Comparison of ENCODE assay signal across 22 cellular contexts in the genomic region with DNA sequence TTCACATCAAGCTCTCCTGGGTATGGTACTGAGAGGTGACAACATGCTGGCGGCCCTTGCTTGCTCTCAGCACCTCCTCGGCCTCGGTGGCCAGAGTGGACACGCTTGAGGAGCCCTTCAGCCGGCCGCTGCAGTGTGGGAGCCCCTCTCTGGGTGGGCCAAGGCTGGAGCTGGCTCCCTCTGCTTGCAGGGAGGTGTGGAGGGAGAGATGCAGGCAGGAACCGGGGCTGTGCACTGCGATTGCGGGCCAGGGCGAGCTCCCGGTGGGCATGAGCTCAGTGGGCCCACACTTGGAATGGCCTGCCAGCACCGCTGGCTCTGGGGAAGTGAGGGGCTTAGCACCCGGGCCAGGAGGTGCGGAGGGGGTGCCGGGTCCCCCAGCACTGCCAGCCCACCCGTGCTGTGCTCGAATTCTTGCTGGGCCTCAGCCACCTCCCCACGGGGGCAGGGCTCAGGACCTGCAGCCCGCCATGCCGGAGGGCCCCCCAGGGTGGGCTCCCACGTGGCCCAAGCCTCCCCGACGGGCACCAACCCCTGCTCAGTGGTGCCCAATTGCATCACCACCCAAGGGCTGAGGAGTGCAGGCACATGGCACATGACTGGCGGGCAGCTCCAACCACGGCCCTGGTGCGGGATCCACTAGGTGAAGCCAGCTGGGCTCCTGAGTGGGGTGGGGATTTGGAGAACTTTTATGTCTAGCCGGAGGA.
DNase-seq lines count a peak whose midpoint lies in the region; ATAC-seq and TF ChIP-seq lines count a peak whose summit lies in the region.
"Had no signal": no experiment of that assay in that cellular context is flagged by ENCODE, and none has a peak within 500 bp of the region (broad histone marks: within the 10 kb centered on the region; RNA-seq: fewer than 3 reads in every experiment).

No MANE protein-coding gene starts in this region.

- no peaks in the 10 kb centered on the region for H3K4me1 Mint-ChIP-seq in activated CD4-positive, alpha-beta T cell treated with anti-CD3 and anti-CD28 coated beads, Interleukin-2, amount 10 ng/mL, durations not matched to agents 24 days and 14 days
- H3K4me1 Mint-ChIP-seq in chondrocyte (ENCODE audit: low read depth) = no peaks in the 10 kb centered on the region
- H3K4me1 Mint-ChIP-seq: CD14-positive monocyte; CD8-positive, alpha-beta memory T cell; GM23338 had no signal

- H3K9me3 Mint-ChIP-seq in activated CD4-positive, alpha-beta T cell treated with anti-CD3 and anti-CD28 coated beads, Interleukin-2, amount 10 ng/mL, durations not matched to agents 24 days and 14 days = no peaks in the 10 kb centered on the region
- peaks cover 8% of the 10 kb centered on the region for H3K9me3 Mint-ChIP-seq in chondrocyte (ENCODE audit: low read depth)

- H3K36me3 Mint-ChIP-seq in activated CD4-positive, alpha-beta T cell treated with anti-CD3 and anti-CD28 coated beads, Interleukin-2, amount 10 ng/mL, durations not matched to agents 24 days and 14 days (ENCODE audit: low read depth) = no peaks in the 10 kb centered on the region
- H3K36me3 Mint-ChIP-seq in chondrocyte (ENCODE audit: low read depth) = no peaks in the 10 kb centered on the region
- H3K36me3 Mint-ChIP-seq: CD14-positive monocyte had no signal

- H3K27ac ChIP-seq in upper lobe of right lung = no peak overlapping the region
- H3K27ac ChIP-seq: 22Rv1, A549, BLaER1, HL-60 had no signal

- intact Hi-C loops in activated CD4-positive, alpha-beta T cell treated with anti-CD3 and anti-CD28 coated beads, Interleukin-2, amount 10 ng/mL, durations not matched to agents 24 days and 14 days (cut with micrococcal nuclease) = no loop called here
- intact Hi-C loops in posterior vena cava (cut with DNase I) (no loop called here), upper lobe of right lung (cut with DNase I) (no loop called here)

- ATAC-seq in upper lobe of right lung = peak; percentile 28
- no peak for ATAC-seq in GM19351 (IDR thresholded peaks at IDR 0.05; ENCODE audit: unreplicated experiment)
- ATAC-seq: A549, GM12878, GM23338 had no signal

- no peak overlapping the region for H3K27ac Mint-ChIP-seq in activated CD4-positive, alpha-beta T cell treated with anti-CD3 and anti-CD28 coated beads, Interleukin-2, amount 10 ng/mL, durations not matched to agents 24 days and 14 days
- H3K27ac Mint-ChIP-seq in chondrocyte (ENCODE audit: unreplicated experiment) = no peak overlapping the region
- H3K27ac Mint-ChIP-seq: CD14-positive monocyte; CD8-positive, alpha-beta memory T cell; GM23338 had no signal

- H3K4me1 ChIP-seq in upper lobe of right lung = no peaks in the 10 kb centered on the region
- H3K4me1 ChIP-seq: A549, BLaER1 had no signal

- peaks cover 4% of the 10 kb centered on the region for H3K9me3 ChIP-seq in upper lobe of right lung
- H3K9me3 ChIP-seq: A549 had no signal

- no peaks in the 10 kb centered on the region for H3K27me3 ChIP-seq in upper lobe of right lung
- H3K27me3 ChIP-seq: BLaER1 had no signal

- H3K4me3 Mint-ChIP-seq in activated CD4-positive, alpha-beta T cell treated with anti-CD3 and anti-CD28 coated beads, Interleukin-2, amount 10 ng/mL, durations not matched to agents 24 days and 14 days = no peak overlapping the region
- H3K4me3 Mint-ChIP-seq in chondrocyte (ENCODE audit: unreplicated experiment) = no peak overlapping the region
- H3K4me3 Mint-ChIP-seq: CD14-positive monocyte; CD8-positive, alpha-beta memory T cell; GM23338 had no signal

- TF ChIP-seq CTCF in chondrocyte (IDR thresholded peaks at IDR 0.05) (no peak), upper lobe of right lung (IDR thresholded peaks at IDR 0.05) (no peak)

- H3K27me3 Mint-ChIP-seq in activated CD4-positive, alpha-beta T cell treated with anti-CD3 and anti-CD28 coated beads, Interleukin-2, amount 10 ng/mL, durations not matched to agents 24 days and 14 days = no peaks in the 10 kb centered on the region
- H3K27me3 Mint-ChIP-seq in chondrocyte (ENCODE audit: low read depth) = peaks cover 2% of the 10 kb centered on the region

- H3K4me3 ChIP-seq in upper lobe of right lung = no peak overlapping the region
- H3K4me3 ChIP-seq: A549, BLaER1, GM12878, GM23338 had no signal

- DNase-seq in activated CD4-positive, alpha-beta T cell treated with anti-CD3 and anti-CD28 coated beads, Interleukin-2, amount 10 ng/mL, durations not matched to agents 24 days and 14 days = peak; percentile 40
- DNase-seq in activated CD4-positive, alpha-beta T cell treated with anti-CD3 and anti-CD28 coated beads for 48 hours = no peak
- DNase-seq in chondrocyte (ENCODE audit: low spot score) = peak; percentile 90
- peak; percentile 62 for DNase-seq in posterior vena cava (ENCODE audit: low spot score)
- no peak for DNase-seq in upper lobe of right lung
- DNase-seq in cerebellum (ENCODE audit: low spot score) = no peak
- DNase-seq: AML-193; CD8-positive, alpha-beta memory T cell; COR-L47; DMS 273 treated with DMSO at 0.1 percent for 48 hours; DMS53; DND-41; EL; HCEC 1CT had no signal

- H3K36me3 ChIP-seq in upper lobe of right lung = no peaks in the 10 kb centered on the region
- H3K36me3 ChIP-seq: BLaER1 had no signal

Comparison
In these comparisons a context has a peak if more than half of its experiments do, and no peak if none do; other contexts are left out.
1. DNase-seq: peak in activated CD4-positive, alpha-beta T cell treated with anti-CD3 and anti-CD28 coated beads, Interleukin-2, amount 10 ng/mL, durations not matched to agents 24 days and 14 days (single experiment), chondrocyte (single experiment) and posterior vena cava (single experiment); none in activated CD4-positive, alpha-beta T cell treated with anti-CD3 and anti-CD28 coated beads for 48 hours (single experiment), upper lobe of right lung (single experiment) and cerebellum (single experiment).